13 cellular contexts compared by ENCODE assay signal in genomic region chr1:229079196-229079595, GRCh38.
DNase-seq lines count a peak whose midpoint lies in the region; TF ChIP-seq lines count a peak whose summit lies in the region.
"Had no signal": no experiment of that assay in that cellular context is flagged by ENCODE, and none has a peak within 500 bp of the region (broad histone marks: within the 10 kb centered on the region; RNA-seq: fewer than 3 reads in every experiment).

No MANE protein-coding gene starts in this region.

- peaks cover 17 to 33% (median 24%) of the 10 kb centered on the region in 4 donors for H3K4me1 Mint-ChIP-seq in CD4-positive, alpha-beta memory T cell

- H3K27ac Mint-ChIP-seq in CD4-positive, alpha-beta memory T cell = peak overlapping the region; percentile 1 to 81 (median 58)
- H3K27ac Mint-ChIP-seq: H9 had no signal

- no peaks in the 10 kb centered on the region for H3K27me3 Mint-ChIP-seq in CD4-positive, alpha-beta memory T cell

- POLR2A ChIA-PET in CD4-positive, alpha-beta memory T cell (lab: Charles Lee; ENCODE audit: partially characterized antibody) = interaction anchor here (1.2 kb wide), 1 partner anchor 11 kb away, joined by 4 read pairs; no protein-coding TSS in a partner anchor

- no peak overlapping the region for H3K4me3 ChIP-seq in CD4-positive, alpha-beta memory T cell (ENCODE audit: low read length in 2 of 2)
- no peak overlapping the region for H3K4me3 ChIP-seq in colonic mucosa
- H3K4me3 ChIP-seq: A549, BLaER1 had no signal

- DNase-seq in NCI-H748 (lab: John Stamatoyannopoulos, UW; ENCODE audit: unreplicated experiment) (peak; percentile 32), NCI-H748 treated with DMSO at 0.1 percent for 48 hours (lab: John Stamatoyannopoulos, UW) (no peak), DMS153 (lab: John Stamatoyannopoulos, UW) (peak; percentile 86), colonic mucosa (peak; percentile 1), AML-193 (lab: John Stamatoyannopoulos, UW) (no peak)
- DNase-seq in CD4-positive, alpha-beta memory T cell = no peak
- no peak for DNase-seq in activated CD4-positive, CD25-positive, alpha-beta regulatory T cell treated with anti-CD3 and anti-CD28 coated beads, Interleukin-2, amount 50 U/mL, for 72 hours
- DNase-seq: DND-41, GDM1, GOT3, H9 had no signal

- TF ChIP-seq CTCF in colonic mucosa (IDR thresholded peaks at IDR 0.05) = no peak

- no peaks in the 10 kb centered on the region for H3K36me3 ChIP-seq in CD4-positive, alpha-beta memory T cell (ENCODE audit: insufficient read depth, low read length)
- H3K36me3 ChIP-seq in colonic mucosa = no peaks in the 10 kb centered on the region
- H3K36me3 ChIP-seq: BLaER1 had no signal

- peaks cover 6 to 15% of the 10 kb centered on the region in 2 donors for H3K36me3 Mint-ChIP-seq in CD4-positive, alpha-beta memory T cell

- peaks cover 7 to 28% (median 23%) of the 10 kb centered on the region in 8 donors for H3K9me3 Mint-ChIP-seq in CD4-positive, alpha-beta memory T cell

- peaks cover 14% of the 10 kb centered on the region for H3K4me1 ChIP-seq in CD4-positive, alpha-beta memory T cell (ENCODE audit: insufficient read depth, low read length)
- H3K4me1 ChIP-seq in colonic mucosa = no peaks in the 10 kb centered on the region
- H3K4me1 ChIP-seq: BLaER1 had no signal

- intact Hi-C loops in CD4-positive, alpha-beta memory T cell (cut with micrococcal nuclease) = no loop called here
- intact Hi-C loops in colonic mucosa (cut with DNase I) = no loop called here

- no peak overlapping the region for H3K9ac ChIP-seq in colonic mucosa (ENCODE audit: low read depth in 2 of 2, low read length in 2 of 2)
- H3K9ac ChIP-seq: BLaER1 had no signal

- H3K27ac ChIP-seq in CD4-positive, alpha-beta memory T cell (ENCODE audit: low read depth, low read length) = no peak overlapping the region
- H3K27ac ChIP-seq in colonic mucosa = no peak overlapping the region
- H3K27ac ChIP-seq: A549, BLaER1 had no signal

- no peaks in the 10 kb centered on the region for H3K27me3 ChIP-seq in CD4-positive, alpha-beta memory T cell (ENCODE audit: insufficient read depth, low read length)
- H3K27me3 ChIP-seq in colonic mucosa = no peaks in the 10 kb centered on the region
- H3K27me3 ChIP-seq: BLaER1 had no signal

- H3K9me3 ChIP-seq in CD4-positive, alpha-beta memory T cell (ENCODE audit: control insufficient read depth in 1 of 2, low read length in 2 of 2) = no peaks in the 10 kb centered on the region
- no peaks in the 10 kb centered on the region for H3K9me3 ChIP-seq in colonic mucosa

- CTCF ChIA-PET in CD4-positive, alpha-beta memory T cell (lab: Charles Lee; ENCODE audit: partially characterized antibody) = no interaction called here

- no peak overlapping the region for H3K4me3 Mint-ChIP-seq in CD4-positive, alpha-beta memory T cell
- H3K4me3 Mint-ChIP-seq: H9 had no signal

Comparison
In these comparisons a context has a peak if more than half of its experiments do, and no peak if none do; other contexts are left out.
1. DNase-seq: peak in NCI-H748 (single experiment), DMS153 (single experiment) and colonic mucosa (single experiment); none in NCI-H748 treated with DMSO at 0.1 percent for 48 hours (single experiment), CD4-positive, alpha-beta memory T cell (0 of 5), activated CD4-positive, CD25-positive, alpha-beta regulatory T cell treated with anti-CD3 and anti-CD28 coated beads, Interleukin-2, amount 50 U/mL, for 72 hours (single experiment) and AML-193 (0 of 2).